Comparison of ENCODE assay signal across 12 cellular contexts in the genomic region with DNA sequence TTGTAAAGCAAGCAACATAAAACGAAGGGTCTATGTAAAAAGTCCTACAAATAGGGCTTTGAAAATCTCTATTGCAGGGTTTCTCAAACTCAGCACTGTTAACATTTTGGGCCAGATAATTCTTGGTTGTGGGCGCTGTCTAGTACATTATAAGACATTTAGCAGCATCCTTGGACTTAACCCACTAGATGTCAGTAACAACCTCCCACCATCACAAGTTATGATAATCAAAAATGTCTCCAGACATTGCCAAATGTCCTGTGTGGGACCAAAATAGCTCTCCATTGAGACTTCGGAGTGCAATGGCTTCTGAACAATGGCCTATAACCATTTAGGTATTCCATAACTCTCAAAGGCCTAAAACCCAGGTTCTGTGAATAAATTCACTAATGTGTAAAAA. TPM values are rescaled to one million over a fixed set of nuclear protein-coding genes. Genes with fewer than 3 reads are reported as not detected.
DNase-seq lines count a peak whose midpoint lies in the region; ATAC-seq, FAIRE-seq and TF ChIP-seq lines count a peak whose summit lies in the region.
"Had no signal": no experiment of that assay in that cellular context is flagged by ENCODE, and none has a peak within 500 bp of the region (broad histone marks: within the 10 kb centered on the region; RNA-seq: fewer than 3 reads in every experiment).

No MANE protein-coding gene starts in this region.

- no peak overlapping the region for H3K4me3 ChIP-seq in epithelial cell of proximal tubule (ENCODE audit: low read depth, low read length)
- H3K4me3 ChIP-seq in colonic mucosa, result no peak overlapping the region

- no peak overlapping the region for H3K27ac ChIP-seq in colonic mucosa

- ATAC-seq in GM18867 (IDR thresholded peaks at IDR 0.05; ENCODE audit: unreplicated experiment), result no peak
- no peak for ATAC-seq in HG02870 (IDR thresholded peaks at IDR 0.05; ENCODE audit: unreplicated experiment)
- ATAC-seq: activated naive CD4-positive, alpha-beta T cell treated with anti-CD3 and anti-CD28 coated beads, Interleukin-2, amount 50 U/mL, for 72 hours had no signal

- no peaks in the 10 kb centered on the region for H3K4me1 ChIP-seq in colonic mucosa

- peak; percentile 46 for FAIRE-seq in GM12892 (lab: Jason Lieb, UNC)

- no peaks in the 10 kb centered on the region for H3K9me3 ChIP-seq in colonic mucosa

- TF ChIP-seq POLR2A in GM12892 (IDR thresholded peaks at IDR 0.05; ENCODE audit: low read depth, low read length), result no peak

- H3K9ac ChIP-seq in colonic mucosa (ENCODE audit: low read depth in 2 of 2, low read length in 2 of 2), result no peak overlapping the region

- peak; percentile 46 for TF ChIP-seq CTCF in epithelial cell of proximal tubule (conservative IDR thresholded peaks at IDR 0.05; ENCODE audit: low read depth, low read length)
- TF ChIP-seq CTCF in colonic mucosa (IDR thresholded peaks at IDR 0.05), result no peak

- no peaks in the 10 kb centered on the region for H3K36me3 ChIP-seq in colonic mucosa

- DNase-seq in COR-L47 (lab: John Stamatoyannopoulos, UW) (peak; percentile 42), GM12892 (ENCODE audit: insufficient read length) (no peak), NCI-H2029 (lab: John Stamatoyannopoulos, UW) (peak; percentile 14), epithelial cell of proximal tubule (ENCODE audit: low read depth) (no peak), colonic mucosa (no peak), NCI-H2227 treated with DMSO at 0.1 percent for 48 hours (lab: John Stamatoyannopoulos, UW) (no peak)
- DNase-seq: activated CD4-positive, alpha-beta T cell treated with anti-CD3 and anti-CD28 coated beads for 4 hours; islet precursor cell; posterior cingulate gyrus had no signal

- H3K27me3 ChIP-seq in colonic mucosa, result no peaks in the 10 kb centered on the region

- intact Hi-C loops in colonic mucosa (cut with DNase I), result loop anchor here (10.0 kb wide), 2 partner anchors 483 to 553 kb away; no protein-coding TSS in a partner anchor

RNA-seq across cellular contexts. Expression of a gene that starts 22.9 kb away (rescaled TPM):
- 61.5 TPM for polyA plus RNA-seq in GM12892 (2012; ENCODE audit: missing spikeins)
- total RNA-seq in epithelial cell of proximal tubule, result 57.5 and 89.3 TPM in 2 replicates
- total RNA-seq in colonic mucosa, result 10 to 100 TPM; 82.1 to 87.1 TPM

Comparison
In these comparisons a context has a peak if more than half of its experiments do, and no peak if none do; other contexts are left out.
1. DNase-seq: peak in COR-L47 (single experiment) and NCI-H2029 (single experiment); none in GM12892 (single experiment), epithelial cell of proximal tubule (single experiment), colonic mucosa (single experiment) and NCI-H2227 treated with DMSO at 0.1 percent for 48 hours (single experiment).